ENCODE assay signal across 8 cellular contexts in genomic region chr20:47725248-47725973, GRCh38. TPM values are rescaled to one million over a fixed set of nuclear protein-coding genes. Genes with fewer than 3 reads are reported as not detected.
A peak's percentile ranks its signal among the peaks of the same experiment; 100 is the strongest.
DNase-seq lines count a peak whose midpoint lies in the region; ATAC-seq and TF ChIP-seq lines count a peak whose summit lies in the region.

No MANE protein-coding gene starts in this region.

- H3K4me1 ChIP-seq in colonic mucosa (no peaks in the 10 kb centered on the region), left lung (peaks cover 9 to 39% of the 10 kb centered on the region in 2 donors)

- H3K27me3 ChIP-seq in colonic mucosa (no peaks in the 10 kb centered on the region), left lung (no peaks in the 10 kb centered on the region)

- H3K4me3 ChIP-seq in colonic mucosa, result no peak overlapping the region
- H3K4me3 ChIP-seq in left lung, result no peak overlapping the region

- H3K9me3 ChIP-seq in colonic mucosa (no peaks in the 10 kb centered on the region), left lung (no peaks in the 10 kb centered on the region)

- no peaks in the 10 kb centered on the region for H3K36me3 ChIP-seq in colonic mucosa
- H3K36me3 ChIP-seq in left lung, result no peaks in the 10 kb centered on the region

- peak; percentile 97 for TF ChIP-seq CTCF in colonic mucosa (IDR thresholded peaks at IDR 0.05)
- TF ChIP-seq CTCF in left lung (IDR thresholded peaks at IDR 0.05), result peak; percentile 89 to 95

- H3K9ac ChIP-seq in colonic mucosa (ENCODE audit: low read depth in 2 of 2, low read length in 2 of 2), result no peak overlapping the region

- DNase-seq in C1 segment of cervical spinal cord (lab: John Stamatoyannopoulos, UW) (peak in 11 of 14 donors; percentile 10 to 76 (median 33)), HCEC 1CT (peak; percentile 60), NCI-H446 treated with DMSO at 0.1 percent for 48 hours (lab: John Stamatoyannopoulos, UW) (peak; percentile 55), colonic mucosa (peak; percentile 82), left lung (peak; percentile 74 to 82)
- peak; percentile 74 for DNase-seq in activated CD4-positive, alpha-beta T cell treated with anti-CD3 and anti-CD28 coated beads for 4 hours
- peak; percentile 67 to 70 (median 69) for DNase-seq in stimulated activated CD4-positive, alpha-beta T cell treated with anti-CD3 and anti-CD28 coated beads, TNF-alpha, amount 100 ng/mL, for 24 hours (ENCODE audit: low read depth in 3 of 3)

- ATAC-seq in left lung, result peak; percentile 86
- ATAC-seq in HG03095 (IDR thresholded peaks at IDR 0.05; ENCODE audit: unreplicated experiment), result no peak

- H3K27ac ChIP-seq in colonic mucosa, result no peak overlapping the region
- no peak overlapping the region for H3K27ac ChIP-seq in left lung

- intact Hi-C loops in colonic mucosa (cut with DNase I) (loop anchor here (5.0 kb wide), 2 partner anchors 57 to 897 kb away; no protein-coding TSS in a partner anchor), left lung (cut with DNase I) (no loop called here)

RNA-seq across cellular contexts. Expression of gene SULF2, which starts 59.9 kb away (rescaled TPM):
- total RNA-seq in colonic mucosa (100 to 1,000 TPM in 1 of 2 donors, 10 to 100 TPM in 1; 97.9 to 153 TPM), left lung (10 to 100 TPM; 40.4 to 42.0 TPM)
